Comparison of ENCODE assay signal across 8 cellular contexts in genomic region chr16:21519361-21520133, GRCh38.
DNase-seq lines count a peak whose midpoint lies in the region; ATAC-seq and TF ChIP-seq lines count a peak whose summit lies in the region.
"Not testable (repeated sequence)": the region's sequence is repeated elsewhere in the genome, so short reads cannot be mapped to it uniquely, and the experiment has no call there.

No MANE protein-coding gene starts in this region.

- H3F3A ChIP-seq in PC-3 (ENCODE audit: low read length, unreplicated experiment): not testable (repeated sequence)

- CTCF ChIA-PET in PC-3 (lab: Charles Lee): not testable (repeated sequence)

- H3K18ac ChIP-seq in trophoblast cell (ENCODE audit: low read length): not testable (repeated sequence)

- H4K8ac ChIP-seq in trophoblast cell (ENCODE audit: low read depth, low read length): not testable (repeated sequence)

- H3K4me1 Mint-ChIP-seq in activated T-cell treated with anti-CD3 and anti-CD28 coated beads, Interleukin-2, amount 50 U/mL, for 72 hours (ENCODE audit: low read depth): peaks cover 37% of the 10 kb centered on the region
- peaks cover 29 to 33% of the 10 kb centered on the region in 2 donors for H3K4me1 Mint-ChIP-seq in effector memory CD8-positive, alpha-beta T cell (ENCODE audit: low read depth in 2 of 2)
- peaks cover 33% of the 10 kb centered on the region for H3K4me1 Mint-ChIP-seq in type B pancreatic cell (ENCODE audit: unreplicated experiment)

- not testable (repeated sequence) for H2AFZ ChIP-seq in PC-3 (ENCODE audit: low read length); trophoblast cell (ENCODE audit: insufficient read depth, low read length, poor library complexity)

- H3K79me1 ChIP-seq in trophoblast cell (ENCODE audit: low read length): peaks cover 14% of the 10 kb centered on the region

- not testable (repeated sequence) for H3K4me1 ChIP-seq in PC-3 (ENCODE audit: insufficient read depth, low read length)
- H3K4me1 ChIP-seq in trophoblast cell (ENCODE audit: control insufficient read depth in 1 of 2, insufficient read depth in 2 of 2, low read length in 2 of 2): peaks cover 5 to 14% of the 10 kb centered on the region in 2 experiments

- peak overlapping the region; percentile 80 for H3K4ac ChIP-seq in trophoblast cell (ENCODE audit: low read depth, low read length)

- H4K91ac ChIP-seq in trophoblast cell (ENCODE audit: low read depth, low read length): peak overlapping the region; percentile 55

- H2AK5ac ChIP-seq in trophoblast cell (ENCODE audit: low read length): not testable (repeated sequence)

- POLR2A ChIA-PET in PC-3 (lab: Charles Lee; ENCODE audit: unreplicated experiment): not testable (repeated sequence)

- peak overlapping the region; percentile 77 for H3K27ac ChIP-seq in PC-3 (ENCODE audit: low read length)
- H3K27ac ChIP-seq in trophoblast cell (ENCODE audit: low read depth, low read length): peak overlapping the region; percentile 76

- peak overlapping the region; percentile 81 for H3K14ac ChIP-seq in trophoblast cell (ENCODE audit: low read length)

- ATAC-seq in HG02840 (IDR thresholded peaks at IDR 0.05; ENCODE audit: low FRiP score, unreplicated experiment) (peak; percentile 11), PC-3 (peak; percentile 30)
- peak; percentile 70 to 72 for ATAC-seq in activated T-cell treated with anti-CD3 and anti-CD28 coated beads, Interleukin-2, amount 50 U/mL, for 72 hours (replicated peaks in 1 of 2)
- ATAC-seq in effector memory CD8-positive, alpha-beta T cell (replicated peaks): peak; percentile 23

- H3K9ac ChIP-seq in PC-3 (ENCODE audit: low read length) (peak overlapping the region; percentile 88), trophoblast cell (ENCODE audit: low read length) (peak overlapping the region; percentile 79)

- H3K4me3 Mint-ChIP-seq in activated T-cell treated with anti-CD3 and anti-CD28 coated beads, Interleukin-2, amount 50 U/mL, for 72 hours: peak overlapping the region; percentile 94 to 96
- H3K4me3 Mint-ChIP-seq in effector memory CD8-positive, alpha-beta T cell: peak overlapping the region; percentile 94 to 96
- peak overlapping the region; percentile 96 for H3K4me3 Mint-ChIP-seq in type B pancreatic cell

- not testable (repeated sequence) for H3K27me3 ChIP-seq in PC-3 (ENCODE audit: low read length); trophoblast cell (ENCODE audit: insufficient read depth, low read length)

- BruUV-seq in PC-3 (replicated peaks; lab: Mats Ljungman, UMichigan): TSS peak; percentile 88

- not testable (repeated sequence) for DNase-seq in PC-3
- DNase-seq in activated T-cell treated with anti-CD3 and anti-CD28 coated beads, Interleukin-2, amount 50 U/mL, for 72 hours: peak in 1 of 2 donors; percentile 54
- peak in 1 of 3 experiments; percentile 41 for DNase-seq in effector memory CD8-positive, alpha-beta T cell
- peak; percentile 68 for DNase-seq in kidney glomerular epithelial cell (lab: John Stamatoyannopoulos, UW)
- peak in 1 of 2 donors; percentile 25 for DNase-seq in trophoblast cell
- peak; percentile 72 for DNase-seq in type B pancreatic cell (ENCODE audit: extremely low spot score, unreplicated experiment)

- not testable (repeated sequence) for H3K9me2 ChIP-seq in PC-3 (replicated peaks; ENCODE audit: low read length)

- intact Hi-C loops in PC-3 (cut with micrococcal nuclease): not testable (repeated sequence)

- no CpG with 5 or more reads among the region's 52 CpGs for WGBS in trophoblast cell (ENCODE audit: extremely low coverage, insufficient coverage, insufficient read length)

- H3K4me2 ChIP-seq in PC-3 (ENCODE audit: low read length): peak overlapping the region; percentile 76
- H3K4me2 ChIP-seq in trophoblast cell (ENCODE audit: low read length): peak overlapping the region; percentile 68

- not testable (repeated sequence) for H3K9me3 Mint-ChIP-seq in activated T-cell treated with anti-CD3 and anti-CD28 coated beads, Interleukin-2, amount 50 U/mL, for 72 hours; effector memory CD8-positive, alpha-beta T cell; type B pancreatic cell

- H3K79me2 ChIP-seq in PC-3 (ENCODE audit: low read length) (peaks cover 46% of the 10 kb centered on the region), trophoblast cell (ENCODE audit: control insufficient read depth, insufficient read depth, low read length, poor library complexity) (peaks cover 13% of the 10 kb centered on the region)

- H3K36me3 ChIP-seq in PC-3 (ENCODE audit: low read depth, low read length); trophoblast cell (ENCODE audit: control insufficient read depth in 1 of 2, insufficient read depth in 2 of 2, low read length in 2 of 2): not testable (repeated sequence)

- TF ChIP-seq CTCF in GM12875 (IDR thresholded peaks at IDR 0.05; ENCODE audit: borderline replicate concordance, insufficient read depth, low read depth, low read length); PC-3 (conservative IDR thresholded peaks at IDR 0.05; ENCODE audit: low read depth, low read length); type B pancreatic cell (conservative IDR thresholded peaks at IDR 0.05): not testable (repeated sequence)

- peak overlapping the region; percentile 73 for H3K4me3 ChIP-seq in GM12875 (ENCODE audit: low read depth, low read length)
- peak overlapping the region; percentile 76 for H3K4me3 ChIP-seq in PC-3 (ENCODE audit: low read length)
- H3K4me3 ChIP-seq in trophoblast cell (ENCODE audit: low read depth, low read length): peak overlapping the region; percentile 94

- H2BK5ac ChIP-seq in trophoblast cell (ENCODE audit: low read depth, low read length, poor library complexity): peak overlapping the region; percentile 12

- H4K20me1 ChIP-seq in PC-3 (ENCODE audit: low read length): peaks cover 20% of the 10 kb centered on the region; the same call in 1 of the 2 replicates

- not testable (repeated sequence) for H3K23ac ChIP-seq in trophoblast cell (ENCODE audit: low read length)

- not testable (repeated sequence) for H2BK12ac ChIP-seq in trophoblast cell (ENCODE audit: low read length)

- H3K9me3 ChIP-seq in PC-3 (ENCODE audit: low read length); trophoblast cell (ENCODE audit: insufficient read depth, low read depth, low read length): not testable (repeated sequence)

- H3K27ac Mint-ChIP-seq in activated T-cell treated with anti-CD3 and anti-CD28 coated beads, Interleukin-2, amount 50 U/mL, for 72 hours: peak overlapping the region; percentile 99
- H3K27ac Mint-ChIP-seq in effector memory CD8-positive, alpha-beta T cell: peak overlapping the region; percentile 98 to 99
- H3K27ac Mint-ChIP-seq in type B pancreatic cell: peak overlapping the region; percentile 99

- not testable (repeated sequence) for H3K27me3 Mint-ChIP-seq in activated T-cell treated with anti-CD3 and anti-CD28 coated beads, Interleukin-2, amount 50 U/mL, for 72 hours (ENCODE audit: low read depth); effector memory CD8-positive, alpha-beta T cell; type B pancreatic cell

- not testable (repeated sequence) for H2BK120ac ChIP-seq in trophoblast cell (ENCODE audit: insufficient read depth, low read length, poor library complexity)

- H3K36me3 Mint-ChIP-seq in activated T-cell treated with anti-CD3 and anti-CD28 coated beads, Interleukin-2, amount 50 U/mL, for 72 hours (ENCODE audit: insufficient read depth in 2 of 2): peaks cover 12 to 28% of the 10 kb centered on the region in 2 donors
- H3K36me3 Mint-ChIP-seq in effector memory CD8-positive, alpha-beta T cell (ENCODE audit: insufficient read depth): peaks cover 47% of the 10 kb centered on the region
- not testable (repeated sequence) for H3K36me3 Mint-ChIP-seq in type B pancreatic cell

- H4K12ac ChIP-seq in trophoblast cell (ENCODE audit: low read depth, low read length): not testable (repeated sequence)

Comparison
In these comparisons a context has a peak if more than half of its experiments do, and no peak if none do; other contexts are left out.
1. ATAC-seq: peak in every context shown above with its lines; median percentile 71 in activated T-cell treated with anti-CD3 and anti-CD28 coated beads, Interleukin-2, amount 50 U/mL, for 72 hours; 30 in PC-3; 23 in effector memory CD8-positive, alpha-beta T cell; 11 in HG02840.